ENCODE assay signal across 16 cellular contexts in genomic region chr10:15857001-15857608, GRCh38. TPM values are rescaled to one million over a fixed set of nuclear protein-coding genes. Genes with fewer than 3 reads are reported as not detected.
DNase-seq lines count a peak whose midpoint lies in the region; ATAC-seq and TF ChIP-seq lines count a peak whose summit lies in the region.
"Had no signal": no experiment of that assay in that cellular context is flagged by ENCODE, and none has a peak within 500 bp of the region (broad histone marks: within the 10 kb centered on the region; RNA-seq: fewer than 3 reads in every experiment).

No MANE protein-coding gene starts in this region.

- ATAC-seq in mucosa of descending colon (peak; percentile 69), Right ventricle myocardium superior (ENCODE audit: poor library complexity) (no peak), GM18858 (IDR thresholded peaks at IDR 0.05; ENCODE audit: unreplicated experiment) (no peak)
- ATAC-seq: effector memory CD8-positive, alpha-beta T cell had no signal

- DNase-seq in GF-D8 (lab: John Stamatoyannopoulos, UW) (peak; percentile 28), mucosa of descending colon (no peak), Right ventricle myocardium superior (no peak), NCI-H524 treated with DMSO at 0.1 percent for 48 hours (lab: John Stamatoyannopoulos, UW) (no peak), NCI-H2029 treated with DMSO at 0.1 percent for 48 hours (lab: John Stamatoyannopoulos, UW) (no peak)
- DNase-seq: activated CD4-positive, alpha-beta T cell treated with anti-CD3 and anti-CD28 coated beads, Interleukin-2, amount 50 U/mL, for 48 hours; caudate nucleus; effector memory CD8-positive, alpha-beta T cell; H9; left ventricle myocardium inferior; NCI-H146; NCI-H226; SIG-M5 had no signal

- H3K9me3 ChIP-seq in mucosa of descending colon: no peaks in the 10 kb centered on the region
- H3K9me3 ChIP-seq: left ventricle myocardium inferior had no signal

- H3K4me1 ChIP-seq in mucosa of descending colon (ENCODE audit: low read depth): peaks cover 24% of the 10 kb centered on the region

- H3K4me3 ChIP-seq in mucosa of descending colon: no peak overlapping the region
- H3K4me3 ChIP-seq: left ventricle myocardium inferior had no signal

- intact Hi-C loops in mucosa of descending colon (cut with DNase I, micrococcal nuclease) (no loop called here), Right ventricle myocardium superior (cut with DNase I) (no loop called here)

- H3K27ac ChIP-seq in 22Rv1: peak overlapping the region; percentile 3; the same call in 1 of the 2 replicates
- H3K27ac ChIP-seq in VCaP: peak overlapping the region; percentile 44
- H3K27ac ChIP-seq: left ventricle myocardium inferior had no signal

- H3K36me3 ChIP-seq in mucosa of descending colon (ENCODE audit: low read depth): no peaks in the 10 kb centered on the region
- H3K36me3 ChIP-seq: left ventricle myocardium inferior had no signal

- TF ChIP-seq CTCF in 22Rv1 (IDR thresholded peaks at IDR 0.05) (no peak), VCaP (conservative IDR thresholded peaks at IDR 0.05) (no peak), mucosa of descending colon (IDR thresholded peaks at IDR 0.05) (no peak)

RNA-seq across cellular contexts. Expression of gene MINDY3, which starts 3.2 kb away (rescaled TPM):
- total RNA-seq in mucosa of descending colon (10 to 100 TPM; 20.2 to 36.4 (median 28.4) TPM), Right ventricle myocardium superior (16.7 TPM)
